1 cellular context compared by ENCODE assay signal in genomic region chr6:116570856-116571682, GRCh38.
A peak's percentile ranks its signal among the peaks of the same experiment; 100 is the strongest.
TF ChIP-seq lines count a peak whose summit lies in the region.

RWDD1 (plus strand) TSS chr6:116571504; CDS start chr6:116571583, 79 bp downstream.

TF ChIP-seq in K562, 482 proteins besides CTCF, POLR2A, EP300 and RAD21 (continued from another document and continues in another):
- TF ChIP-seq ZBTB5 (IDR thresholded peaks at IDR 0.05) (no peak), TRIM25 (IDR thresholded peaks at IDR 0.05; ENCODE audit: borderline replicate concordance) (no peak), ZNF431 (CRISPR knock-in tag; IDR thresholded peaks at IDR 0.05) (no peak), CLOCK (CRISPR knock-in tag; IDR thresholded peaks at IDR 0.05; ENCODE audit: borderline replicate concordance) (no peak), ELK3 (CRISPR knock-in tag; IDR thresholded peaks at IDR 0.05) (no peak), RCOR1 (IDR thresholded peaks at IDR 0.05; ENCODE audit: borderline replicate concordance in 1 of 2, low read depth in 2 of 2, low read length in 2 of 2) (peak; percentile 73 to 88; a peak in 3 of 4 replicates), ZFP36 (IDR thresholded peaks at IDR 0.05; ENCODE audit: low read depth, low read length, partially characterized antibody) (no peak), ZNF212 (CRISPR knock-in tag; IDR thresholded peaks at IDR 0.05) (peak; percentile 25; the same call in 1 of the 2 replicates), ATF3 (IDR thresholded peaks at IDR 0.05) (peak; percentile 27; the same call in 1 of the 2 replicates), ATF3 (CRISPR knock-in tag; conservative IDR thresholded peaks at IDR 0.05) (no peak), MBD2 (IDR thresholded peaks at IDR 0.05; ENCODE audit: borderline replicate concordance, low read depth) (peak; percentile 96), DEAF1 (CRISPR knock-in tag; IDR thresholded peaks at IDR 0.05) (no peak), BDP1 (IDR thresholded peaks at IDR 0.05; ENCODE audit: insufficient read depth, insufficient read length) (no peak), HNRNPH1 (optimal IDR thresholded peaks at IDR 0.05; ENCODE audit: low read depth, low read length) (no peak), ZSCAN32 (CRISPR knock-in tag; IDR thresholded peaks at IDR 0.05) (no peak), RERE (CRISPR knock-in tag; IDR thresholded peaks at IDR 0.05; ENCODE audit: borderline replicate concordance) (no peak), ESRRB (CRISPR knock-in tag; IDR thresholded peaks at IDR 0.05; ENCODE audit: borderline replicate concordance) (no peak), ZNF717 (CRISPR knock-in tag; IDR thresholded peaks at IDR 0.05) (no peak), KLF16 (IDR thresholded peaks at IDR 0.05) (no peak), REST (CRISPR knock-in tag; IDR thresholded peaks at IDR 0.05; ENCODE audit: low read depth) (0 out of 2 replicates have a peak, but pooled peaks have one; percentile 38), MCM2 (IDR thresholded peaks at IDR 0.05; ENCODE audit: low read depth) (no peak), ZNF280B (CRISPR knock-in tag; IDR thresholded peaks at IDR 0.05) (no peak), PCBP1 (IDR thresholded peaks at IDR 0.05; ENCODE audit: low read depth, low read length, poor library complexity, severe bottlenecking) (peak; percentile 79), THAP7 (CRISPR knock-in tag; IDR thresholded peaks at IDR 0.05) (no peak), CBX1 (IDR thresholded peaks at IDR 0.05; ENCODE audit: low read depth) (peak; percentile 71), MAFG (tag; conservative IDR thresholded peaks at IDR 0.05) (no peak), PHF8 (IDR thresholded peaks at IDR 0.05; ENCODE audit: borderline replicate concordance, low read length) (peak; percentile 85), MAZ (CRISPR knock-in tag; conservative IDR thresholded peaks at IDR 0.05 in 1 of 2, IDR thresholded peaks at IDR 0.05 in 1 of 2) (peak; percentile 75 to 97), MTA3 (IDR thresholded peaks at IDR 0.05; ENCODE audit: borderline replicate concordance) (peak; percentile 76; the same call in 1 of the 2 replicates), POLR3A (IDR thresholded peaks at IDR 0.05; ENCODE audit: borderline replicate concordance, extremely low read depth, insufficient read depth, insufficient read length) (no peak), TAL1 (IDR thresholded peaks at IDR 0.05) (peak; percentile 28), GABPA (tag; conservative IDR thresholded peaks at IDR 0.05; ENCODE audit: low read depth) (peak; percentile 60; the same call in 1 of the 2 replicates), FOXP1 (CRISPR knock-in tag; IDR thresholded peaks at IDR 0.05) (peak; percentile 69; the same call in 1 of the 2 replicates)
